11 cellular contexts compared by ENCODE assay signal in the genomic region with DNA sequence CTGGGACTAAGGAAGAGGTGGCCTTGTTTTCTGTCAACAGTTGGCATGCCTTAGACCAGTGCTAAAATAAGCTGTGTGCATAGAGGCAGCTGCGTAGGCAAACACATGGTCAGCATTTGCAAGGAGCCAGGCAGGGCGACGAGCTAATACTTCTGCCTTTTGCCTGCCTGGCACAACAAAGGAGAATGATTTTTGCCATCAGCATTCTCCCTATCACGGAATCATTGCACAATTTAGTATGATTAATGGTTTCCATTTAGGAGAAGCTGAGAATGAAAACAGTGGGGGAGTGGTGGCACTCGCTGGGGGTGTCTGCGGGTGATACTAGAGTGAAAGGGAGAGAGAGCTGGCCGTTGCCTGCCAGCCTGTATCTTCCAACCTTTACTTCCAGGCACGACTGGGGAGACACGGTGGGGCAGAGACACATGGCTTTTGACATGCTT.
A peak's percentile ranks its signal among the peaks of the same experiment; 100 is the strongest.
DNase-seq lines count a peak whose midpoint lies in the region; ATAC-seq and TF ChIP-seq lines count a peak whose summit lies in the region.
"Had no signal": no experiment of that assay in that cellular context is flagged by ENCODE, and none has a peak within 500 bp of the region (broad histone marks: within the 10 kb centered on the region; RNA-seq: fewer than 3 reads in every experiment).

No MANE protein-coding gene starts in this region.

- no peak for TF ChIP-seq CTCF in AG10803 (conservative IDR thresholded peaks at IDR 0.05; ENCODE audit: low read length)
- TF ChIP-seq CTCF in brain (conservative IDR thresholded peaks at IDR 0.05) = no peak

- H3K27ac Mint-ChIP-seq in brain = peak overlapping the region in 3 of 5 experiments; percentile 68 to 87 (median 77)
- H3K27ac Mint-ChIP-seq: activated T-cell treated with anti-CD3 and anti-CD28 coated beads, Interleukin-2, amount 50 U/mL, for 24 hours; CD4-positive, alpha-beta memory T cell had no signal

- H3K4me3 Mint-ChIP-seq in brain = no peak overlapping the region
- H3K4me3 Mint-ChIP-seq: activated T-cell treated with anti-CD3 and anti-CD28 coated beads, Interleukin-2, amount 50 U/mL, for 24 hours; CD4-positive, alpha-beta memory T cell had no signal

- no peaks in the 10 kb centered on the region for H3K27me3 Mint-ChIP-seq in brain

- no peaks in the 10 kb centered on the region for H3K9me3 Mint-ChIP-seq in brain
- H3K9me3 Mint-ChIP-seq: activated T-cell treated with anti-CD3 and anti-CD28 coated beads, Interleukin-2, amount 50 U/mL, for 24 hours; CD4-positive, alpha-beta memory T cell had no signal

- H3K4me3 ChIP-seq in AG10803 (ENCODE audit: low read length) = no peak overlapping the region
- H3K4me3 ChIP-seq: thoracic aorta had no signal

- DNase-seq in AG10803 (ENCODE audit: low read depth) (peak; percentile 49), M059J (ENCODE audit: low read depth) (peak; percentile 39), mesenteric fat pad (ENCODE audit: low spot score) (peak; percentile 55), SK-N-DZ (ENCODE audit: low spot score) (no peak), HK-2 (ENCODE audit: unreplicated experiment) (no peak)
- DNase-seq: activated T-cell treated with anti-CD3 and anti-CD28 coated beads, Interleukin-2, amount 50 U/mL, for 24 hours; CD4-positive, alpha-beta memory T cell had no signal

- ATAC-seq in HG03442 (IDR thresholded peaks at IDR 0.05; ENCODE audit: unreplicated experiment) (no peak), GM18867 (IDR thresholded peaks at IDR 0.05; ENCODE audit: unreplicated experiment) (no peak)

- H3K36me3 Mint-ChIP-seq in brain = peaks cover 5% of the 10 kb centered on the region
- H3K36me3 Mint-ChIP-seq: CD4-positive, alpha-beta memory T cell had no signal

- peaks cover 77% of the 10 kb centered on the region for H3K4me1 Mint-ChIP-seq in brain
- H3K4me1 Mint-ChIP-seq: CD4-positive, alpha-beta memory T cell had no signal

Comparison
In these comparisons a context has a peak if more than half of its experiments do, and no peak if none do; other contexts are left out.
1. DNase-seq: peak in AG10803 (single experiment), M059J (single experiment) and mesenteric fat pad (single experiment); none in SK-N-DZ (single experiment) and HK-2 (single experiment).